Comparison of ENCODE assay signal across 27 cellular contexts in the genomic region with DNA sequence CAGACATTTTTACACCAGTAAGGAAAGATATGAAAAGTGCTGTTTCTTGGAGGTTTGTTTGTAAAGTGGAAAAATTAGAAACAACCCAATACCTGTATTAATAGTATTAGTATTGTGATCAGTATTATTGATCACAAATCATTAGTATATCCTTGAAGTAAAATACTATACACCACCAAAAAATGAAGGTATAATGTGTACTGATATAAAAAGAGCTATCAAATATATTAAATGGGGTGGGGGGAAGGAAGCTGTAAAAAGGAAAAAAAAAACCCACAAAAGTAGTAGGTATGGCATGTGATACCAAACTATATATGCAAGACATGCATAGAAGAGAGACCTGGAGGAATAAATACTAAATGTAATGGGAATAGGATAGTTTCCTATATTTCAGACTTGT.
"Had no signal": no experiment of that assay in that cellular context is flagged by ENCODE, and none has a peak within 500 bp of the region (broad histone marks: within the 10 kb centered on the region; RNA-seq: fewer than 3 reads in every experiment).

No MANE protein-coding gene starts in this region.

- H3K27ac Mint-ChIP-seq: dendritic cell treated with granulocyte-macrophage colony-stimulating factor and Interleukin-4, amounts not matched to agents 40 ng/mL and 50 ng/mL, for 4 days; endodermal cell; nephron; neural progenitor cell; stimulated activated memory B cell treated with anti-CD40 and anti-IgM and Interleukin-4, amounts not matched to agents 10 μg/mL and 1 μg/mL and 100 μg/mL, for 72 hours; type B pancreatic cell had no signal

- H3K9ac ChIP-seq: neural progenitor cell had no signal

- H3K4me2 ChIP-seq: hepatocyte, neural progenitor cell, smooth muscle cell had no signal

- H3K36me3 ChIP-seq: colonic mucosa, esophagus muscularis mucosa, gastroesophageal sphincter, heart left ventricle, left lung, neural progenitor cell, prostate gland, right atrium auricular region, tibial artery had no signal

- DNase-seq: colonic mucosa; effector CD8-positive, alpha-beta T cell; endodermal cell; foreskin keratinocyte; heart left ventricle; left cardiac atrium; left lung; mesendoderm; midbrain; naive thymus-derived CD4-positive, alpha-beta T cell; stimulated activated CD4-positive, alpha-beta T cell treated with anti-CD3 and anti-CD28 coated beads, Interleukin-12 subunit alpha, Interleukin-12 subunit beta, amount 100 ng/mL, for 4 hours; stimulated activated naive CD8-positive, alpha-beta T cell treated with anti-CD3 and anti-CD28 coated beads, Interleukin-15, Interleukin-2, amounts not matched to agents 100 U/mL and 50 U/mL, for 24 hours; substantia nigra; testis; tibial artery had no signal

- H3K27ac ChIP-seq: colonic mucosa, esophagus muscularis mucosa, foreskin keratinocyte, gastroesophageal sphincter, heart left ventricle, hepatocyte, left lung, neural progenitor cell, prostate gland, right atrium auricular region, testis, tibial artery had no signal

- H3K4me3 Mint-ChIP-seq: dendritic cell treated with granulocyte-macrophage colony-stimulating factor and Interleukin-4, amounts not matched to agents 40 ng/mL and 50 ng/mL, for 4 days; endodermal cell; nephron; neural progenitor cell; stimulated activated memory B cell treated with anti-CD40 and anti-IgM and Interleukin-4, amounts not matched to agents 10 μg/mL and 1 μg/mL and 100 μg/mL, for 72 hours; type B pancreatic cell had no signal

- H3K9me3 ChIP-seq: colonic mucosa, esophagus muscularis mucosa, gastroesophageal sphincter, heart left ventricle, left lung, prostate gland, right atrium auricular region, testis, tibial artery had no signal

- H3K27me3 Mint-ChIP-seq: dendritic cell treated with granulocyte-macrophage colony-stimulating factor and Interleukin-4, amounts not matched to agents 40 ng/mL and 50 ng/mL, for 4 days; naive thymus-derived CD4-positive, alpha-beta T cell; stimulated activated memory B cell treated with anti-CD40 and anti-IgM and Interleukin-4, amounts not matched to agents 10 μg/mL and 1 μg/mL and 100 μg/mL, for 72 hours; type B pancreatic cell had no signal

- H3K4me3 ChIP-seq: colonic mucosa, esophagus muscularis mucosa, gastroesophageal sphincter, heart left ventricle, hepatocyte, left lung, neural progenitor cell, prostate gland, right atrium auricular region, smooth muscle cell, testis, tibial artery had no signal

- H2AFZ ChIP-seq: hepatocyte, neural progenitor cell had no signal

- H3K4me1 ChIP-seq: colonic mucosa, prostate gland, testis had no signal

- H3K36me3 Mint-ChIP-seq: neural progenitor cell, type B pancreatic cell had no signal

- ATAC-seq: gastroesophageal sphincter; sciatic nerve; stimulated activated memory B cell treated with anti-CD40 and anti-IgM and Interleukin-4, amounts not matched to agents 10 μg/mL and 1 μg/mL and 100 μg/mL, for 72 hours had no signal

- H3K27me3 ChIP-seq: colonic mucosa, esophagus muscularis mucosa, foreskin keratinocyte, gastroesophageal sphincter, heart left ventricle, hepatocyte, left lung, neural progenitor cell, right atrium auricular region, testis, tibial artery had no signal

- H3K9me3 Mint-ChIP-seq: endodermal cell; naive thymus-derived CD4-positive, alpha-beta T cell; nephron; neural progenitor cell; stimulated activated memory B cell treated with anti-CD40 and anti-IgM and Interleukin-4, amounts not matched to agents 10 μg/mL and 1 μg/mL and 100 μg/mL, for 72 hours; type B pancreatic cell had no signal
